ENCODE assay signal across 10 cellular contexts in the genomic region with DNA sequence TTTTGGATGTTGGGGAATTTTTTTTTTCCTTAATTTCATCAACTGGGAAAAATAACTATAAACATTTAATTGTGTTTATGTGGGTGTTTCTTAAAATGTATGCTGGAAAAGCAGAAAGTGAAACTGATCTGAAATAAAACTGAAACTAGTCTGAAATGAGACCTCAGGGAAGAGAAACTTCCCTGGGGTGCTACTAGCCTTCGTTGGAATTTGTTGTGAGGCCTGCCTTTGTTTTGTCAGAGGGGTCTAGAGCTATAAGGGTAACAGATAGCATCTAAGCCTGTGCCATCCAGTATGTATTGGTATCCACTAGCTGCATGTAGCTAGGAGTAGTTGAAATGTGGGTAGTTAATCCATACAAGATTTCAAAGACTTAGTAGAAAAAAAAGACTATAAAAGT. TPM values are rescaled to one million over a fixed set of nuclear protein-coding genes. Genes with fewer than 3 reads are reported as not detected.
DNase-seq lines count a peak whose midpoint lies in the region; ATAC-seq and TF ChIP-seq lines count a peak whose summit lies in the region.
"Had no signal": no experiment of that assay in that cellular context is flagged by ENCODE, and none has a peak within 500 bp of the region (broad histone marks: within the 10 kb centered on the region; RNA-seq: fewer than 3 reads in every experiment).

No MANE protein-coding gene starts in this region.

- no peak for TF ChIP-seq CTCF in RWPE2 (IDR thresholded peaks at IDR 0.05; ENCODE audit: poor library complexity, severe bottlenecking)

- intact Hi-C loops in sciatic nerve (cut with DNase I): no loop called here

- H3K27me3 ChIP-seq in RWPE2 (ENCODE audit: insufficient read depth, poor library complexity, severe bottlenecking): no peaks in the 10 kb centered on the region

- H3K36me3 ChIP-seq in RWPE2 (ENCODE audit: low read depth): peaks cover 6% of the 10 kb centered on the region

- DNase-seq in ELF-1 (ENCODE audit: low read depth, low spot score): peak; percentile 39
- no peak for DNase-seq in RWPE2 (ENCODE audit: low spot score)
- peak; percentile 42 for DNase-seq in fibroblast of peridontal ligament (ENCODE audit: extremely low read depth)
- DNase-seq in sciatic nerve (ENCODE audit: low spot score): no peak
- no peak for DNase-seq in NCI-H82 (lab: John Stamatoyannopoulos, UW)
- DNase-seq: activated effector memory CD4-positive, alpha-beta T cell treated with Interleukin-2 at 50 U/mL for 16 hours; occipital lobe had no signal

- no peak overlapping the region for H3K27ac ChIP-seq in RWPE2 (ENCODE audit: poor library complexity, severe bottlenecking)

- H3K4me3 ChIP-seq in RWPE2 (ENCODE audit: severe bottlenecking): peak overlapping the region; percentile 1

- ATAC-seq in RWPE2 (ENCODE audit: low read depth) (peak; percentile 21; the same call in 1 of the 3 replicates), sciatic nerve (peak; percentile 57), GM21529 (IDR thresholded peaks at IDR 0.05; ENCODE audit: unreplicated experiment) (no peak), HG02759 (IDR thresholded peaks at IDR 0.05; ENCODE audit: unreplicated experiment) (no peak), HG02798 (IDR thresholded peaks at IDR 0.05; ENCODE audit: poor library complexity, unreplicated experiment) (no peak)

- H3K9me3 ChIP-seq in RWPE2 (ENCODE audit: severe bottlenecking): no peaks in the 10 kb centered on the region

- H3K4me1 ChIP-seq in RWPE2 (ENCODE audit: insufficient read depth, poor library complexity, severe bottlenecking): no peaks in the 10 kb centered on the region

RNA-seq across cellular contexts. Expression of gene ZNF618, which starts 10.4 kb away (rescaled TPM):
- 15.5 TPM for total RNA-seq in sciatic nerve

Comparison
In these comparisons a context has a peak if more than half of its experiments do, and no peak if none do; other contexts are left out.
1. DNase-seq: peak in ELF-1 (single experiment) and fibroblast of peridontal ligament (single experiment); none in RWPE2 (single experiment), sciatic nerve (single experiment) and NCI-H82 (single experiment).
2. ATAC-seq: peak in RWPE2 (single experiment) and sciatic nerve (single experiment); none in GM21529 (single experiment), HG02759 (single experiment) and HG02798 (single experiment).